Comparison of ENCODE assay signal across 8 cellular contexts in the genomic region with DNA sequence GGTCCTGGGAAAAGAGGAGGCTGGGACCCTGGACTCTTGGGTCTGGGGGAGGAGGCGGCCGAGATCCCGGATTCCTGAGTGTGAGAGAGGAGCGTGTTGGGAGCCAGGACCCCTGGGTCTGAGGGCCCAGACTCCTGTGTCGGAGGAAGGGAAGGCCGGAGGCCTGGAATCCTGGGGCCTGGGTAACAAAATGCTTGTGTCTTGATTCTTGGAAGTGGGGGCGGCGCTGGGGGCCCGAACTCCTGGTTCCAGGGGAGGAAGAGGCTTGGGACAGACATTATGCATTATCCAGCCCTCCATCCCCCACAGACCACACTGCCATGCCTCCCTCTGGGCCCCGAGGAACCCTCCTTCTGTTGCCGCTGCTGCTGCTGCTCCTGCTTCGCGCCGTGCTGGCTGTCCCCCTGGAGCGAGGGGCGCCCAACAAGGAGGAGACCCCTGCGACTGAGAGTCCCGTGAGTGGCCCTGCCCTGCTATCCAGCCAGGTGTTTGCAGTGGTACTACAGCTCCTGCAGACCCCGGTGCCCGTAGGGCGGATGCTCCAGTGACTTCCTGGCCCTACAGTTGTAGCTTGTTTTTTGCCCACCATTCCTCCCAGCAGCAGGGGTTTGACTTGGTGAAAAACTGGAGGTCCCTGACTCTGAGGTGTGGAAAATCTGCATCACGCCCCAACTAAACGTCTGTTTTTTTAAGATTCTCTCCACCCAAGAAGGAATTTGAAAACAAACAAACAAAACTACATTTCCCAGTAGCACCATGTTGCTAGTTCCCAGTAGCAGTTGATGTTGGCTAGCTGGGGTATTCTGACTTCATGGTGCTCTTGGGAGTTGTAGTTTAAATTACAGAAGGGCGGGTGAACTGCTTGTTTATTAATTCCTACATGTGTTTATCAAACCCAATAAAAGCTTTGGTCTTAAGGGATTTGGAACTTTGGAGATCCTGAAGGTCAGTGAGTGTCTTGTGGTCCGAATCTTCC. TPM values are rescaled to one million over a fixed set of nuclear protein-coding genes. Genes with fewer than 3 reads are reported as not detected.
DNase-seq lines count a peak whose midpoint lies in the region; ATAC-seq and TF ChIP-seq lines count a peak whose summit lies in the region.

No MANE protein-coding gene starts in this region.

- H3K79me2 ChIP-seq in PC-3 (ENCODE audit: low read length), result peaks cover 17% of the 10 kb centered on the region

- peak; percentile 77 for DNase-seq in Right ventricle myocardium inferior (ENCODE audit: missing footprints)
- DNase-seq in cardiac septum (ENCODE audit: low spot score), result no peak
- peak; percentile 23 for DNase-seq in PC-3
- peak; percentile 58 to 68 for DNase-seq in cardiac fibroblast (ENCODE audit: low read depth in 2 of 2)
- peak; percentile 46 for DNase-seq in left kidney (ENCODE audit: low read depth, low spot score)
- DNase-seq in stromal cell of bone marrow (ENCODE audit: low read depth), result peak; percentile 50
- no peak for DNase-seq in iPS-NIHi11 (ENCODE audit: low spot score)
- no peak for DNase-seq in GM10248 (ENCODE audit: extremely low spot score)

- H3K9ac ChIP-seq in PC-3 (ENCODE audit: low read length), result peak overlapping the region; percentile 85

- TF ChIP-seq CTCF in PC-3 (conservative IDR thresholded peaks at IDR 0.05; ENCODE audit: low read depth, low read length), result no peak
- TF ChIP-seq CTCF in cardiac fibroblast (IDR thresholded peaks at IDR 0.05; ENCODE audit: low read depth, low read length), result no peak
- TF ChIP-seq CTCF in GM10248 (IDR thresholded peaks at IDR 0.05; ENCODE audit: control extremely low read depth, extremely low read depth, low read depth, missing control alignments), result no peak

- peak overlapping the region; percentile 28; the same call in 1 of the 2 replicates for H3K27ac ChIP-seq in PC-3 (ENCODE audit: low read length)

- CTCF ChIA-PET in PC-3 (lab: Charles Lee), result no interaction called here
- CTCF ChIA-PET in GM10248 (lab: Yijun Ruan, JAX), result interaction anchor here (0.8 to 1.7 kb wide), 7 partner anchors 15 to 105 kb away, joined by 3 to 6 read pairs (median 3); a partner anchor contains a TSS

- no peaks in the 10 kb centered on the region for H4K20me1 ChIP-seq in PC-3 (ENCODE audit: low read length)

- peak overlapping the region; percentile 86 for H2AFZ ChIP-seq in PC-3 (ENCODE audit: low read length)

- H3K4me1 ChIP-seq in PC-3 (ENCODE audit: insufficient read depth, low read length), result peaks cover 5% of the 10 kb centered on the region; the same call in 1 of the 2 replicates

- H3K4me2 ChIP-seq in PC-3 (ENCODE audit: low read length), result peak overlapping the region; percentile 95

- no peaks in the 10 kb centered on the region for H3K36me3 ChIP-seq in PC-3 (ENCODE audit: low read depth, low read length)

- ATAC-seq in Right ventricle myocardium inferior (peak; percentile 3), PC-3 (no peak; the same call in 1 of the 2 replicates)

- intact Hi-C loops in Right ventricle myocardium inferior (cut with DNase I), result loop anchor here (2.0 to 5.0 kb wide), 2 partner anchors 26 to 52 kb away; a partner anchor contains a TSS
- intact Hi-C loops in cardiac septum (cut with DNase I), result loop anchor here (2.0 kb wide), 1 partner anchor 64 kb away; a partner anchor contains a TSS
- intact Hi-C loops in PC-3 (cut with micrococcal nuclease), result no loop called here

- no peaks in the 10 kb centered on the region for H3K9me2 ChIP-seq in PC-3 (replicated peaks; ENCODE audit: low read length)

- H3K4me3 ChIP-seq in PC-3 (ENCODE audit: low read length) (peak overlapping the region; percentile 91), cardiac fibroblast (replicated peaks in 1 of 2; ENCODE audit: low read depth in 2 of 2, low read length in 2 of 2) (peak overlapping the region; percentile 94 to 96)

- H3K27me3 ChIP-seq in PC-3 (ENCODE audit: low read length), result no peaks in the 10 kb centered on the region

- no peaks in the 10 kb centered on the region for H3F3A ChIP-seq in PC-3 (ENCODE audit: low read length, unreplicated experiment)

- no peaks in the 10 kb centered on the region for H3K9me3 ChIP-seq in PC-3 (ENCODE audit: low read length)

- POLR2A ChIA-PET in PC-3 (lab: Charles Lee; ENCODE audit: unreplicated experiment), result interaction anchor here (0.6 kb wide), 1 partner anchor 27 kb away, joined by 3 read pairs; no protein-coding TSS in a partner anchor
- POLR2A ChIA-PET in GM10248 (lab: Yijun Ruan, JAX), result interaction anchor here (0.5 to 3.5 kb wide), 12 partner anchors 12 to 1428 kb away, joined by 3 to 30 read pairs (median 4); a partner anchor contains a TSS

- TSS peak; percentile 91 for BruUV-seq in PC-3 (replicated peaks; lab: Mats Ljungman, UMichigan)

RNA-seq across cellular contexts. Expression of a gene that starts 0.7 kb away (rescaled TPM):
- total RNA-seq in Right ventricle myocardium inferior (246 TPM), cardiac septum (276 TPM), PC-3 (2014; rRNA removed) (137 and 138 TPM in 2 replicates)

RNA-seq across cellular contexts. Expression of a gene that starts 2.2 kb away (rescaled TPM):
- not detected for total RNA-seq in Right ventricle myocardium inferior
- 0.67 TPM for total RNA-seq in cardiac septum
- total RNA-seq in PC-3 (2014; rRNA removed), result not detected in 2 replicates

RNA-seq across cellular contexts. Expression of a gene that starts 28.5 kb away (rescaled TPM):
- total RNA-seq in Right ventricle myocardium inferior, result 64.8 TPM
- total RNA-seq in cardiac septum, result 87.0 TPM
- total RNA-seq in PC-3 (2014; rRNA removed), result 78.0 and 105 TPM in 2 replicates

RNA-seq across cellular contexts. Expression of a gene that starts 32.3 kb away (rescaled TPM):
- total RNA-seq in Right ventricle myocardium inferior (23.8 TPM), cardiac septum (106 TPM), PC-3 (2014; rRNA removed) (0.63 and 1.2 TPM in 2 replicates)

RNA-seq across cellular contexts. Expression of a gene that starts 32.7 kb away (rescaled TPM):
- not detected for total RNA-seq in Right ventricle myocardium inferior
- total RNA-seq in cardiac septum, result not detected
- 1.6 and 1.8 TPM in 2 replicates for total RNA-seq in PC-3 (2014; rRNA removed)

Comparison
In these comparisons a context has a peak if more than half of its experiments do, and no peak if none do; other contexts are left out.
1. DNase-seq: peak in Right ventricle myocardium inferior (single experiment), PC-3 (single experiment), cardiac fibroblast (2 of 2), left kidney (single experiment) and stromal cell of bone marrow (single experiment); none in cardiac septum (single experiment), iPS-NIHi11 (single experiment) and GM10248 (single experiment).